Comparison of ENCODE assay signal across 21 cellular contexts in the genomic region with DNA sequence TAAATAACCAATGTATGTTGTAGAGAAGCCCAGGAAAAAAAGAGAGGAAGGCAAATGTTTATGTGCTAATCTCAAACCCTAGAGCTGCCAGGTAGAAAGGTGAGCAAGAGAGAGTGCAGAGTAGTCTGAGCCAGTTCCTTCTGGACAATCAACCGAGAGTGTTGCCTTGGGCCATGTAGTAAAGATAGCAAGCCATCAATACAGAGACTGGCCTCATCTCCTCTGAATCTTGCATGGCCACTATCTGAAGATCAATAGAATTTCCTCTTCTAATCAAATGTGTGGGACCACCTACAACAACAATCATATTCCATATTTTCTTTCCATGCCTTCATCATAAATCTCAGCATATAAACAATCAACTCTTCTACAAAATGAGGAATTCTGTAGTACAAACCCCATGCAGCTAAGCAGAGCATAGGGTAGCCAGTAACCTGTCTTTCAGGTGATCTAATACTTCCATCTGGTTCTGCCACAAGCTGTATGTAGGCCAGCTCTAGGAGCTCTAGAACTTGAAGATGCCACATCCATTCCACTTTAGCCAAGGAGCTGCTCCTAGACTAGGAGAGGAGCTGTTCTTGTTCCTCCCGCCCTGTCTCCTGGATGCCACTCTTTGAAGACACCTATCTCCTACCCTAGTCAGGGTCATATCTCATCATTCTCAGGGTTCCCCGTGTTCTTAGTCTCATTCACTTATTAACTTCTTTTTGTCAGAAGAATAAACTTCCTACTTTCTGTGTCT.
"Had no signal": no experiment of that assay in that cellular context is flagged by ENCODE, and none has a peak within 500 bp of the region (broad histone marks: within the 10 kb centered on the region; RNA-seq: fewer than 3 reads in every experiment).

No MANE protein-coding gene starts in this region.

- H3K36me3 Mint-ChIP-seq: stimulated activated effector memory CD8-positive, alpha-beta T cell treated with anti-CD3 and anti-CD28 coated beads, Interleukin-12 subunit alpha, Interleukin-12 subunit beta, amount 100 ng/mL, for 72 hours had no signal

- H3K4me3 ChIP-seq: esophagus squamous epithelium, gastroesophageal sphincter, left ventricle myocardium inferior, lung, ovary, tibial artery, upper lobe of right lung, vagina had no signal

- H3K4me1 ChIP-seq: gastroesophageal sphincter, left ventricle myocardium inferior, upper lobe of right lung had no signal

- H3K27me3 Mint-ChIP-seq: dendritic cell treated with granulocyte-macrophage colony-stimulating factor and Interleukin-4, amounts not matched to agents 40 ng/mL and 50 ng/mL, for 4 days had no signal

- H3K9me3 ChIP-seq: esophagus squamous epithelium, gastroesophageal sphincter, left ventricle myocardium inferior, ovary, tibial artery, upper lobe of right lung, vagina had no signal

- H3K36me3 ChIP-seq: esophagus squamous epithelium, gastroesophageal sphincter, left ventricle myocardium inferior, ovary, tibial artery, upper lobe of right lung, vagina had no signal

- H3K4me3 Mint-ChIP-seq: dendritic cell treated with granulocyte-macrophage colony-stimulating factor and Interleukin-4, amounts not matched to agents 40 ng/mL and 50 ng/mL, for 4 days; stimulated activated effector memory CD8-positive, alpha-beta T cell treated with anti-CD3 and anti-CD28 coated beads, Interleukin-12 subunit alpha, Interleukin-12 subunit beta, amount 100 ng/mL, for 72 hours had no signal

- H3K27ac ChIP-seq: esophagus squamous epithelium, gastroesophageal sphincter, left ventricle myocardium inferior, ovary, upper lobe of right lung, vagina had no signal

- FAIRE-seq: colon, keratinocyte had no signal

- DNase-seq: esophagus squamous epithelium; foreskin fibroblast; glutamatergic neuron; left ventricle myocardium inferior; mesenchymal stem cell; midbrain; nucleus accumbens; ovary; right cardiac atrium; stimulated activated CD4-positive, alpha-beta T cell treated with anti-CD3 and anti-CD28 coated beads, Interleukin-4, amount 100 ng/mL, for 1 hour; stimulated activated CD8-positive, alpha-beta memory T cell treated with anti-CD3 and anti-CD28 coated beads, Interleukin-4, amount 100 ng/mL, for 48 hours; stimulated activated naive CD8-positive, alpha-beta T cell treated with anti-CD3 and anti-CD28 coated beads, Interleukin-15, Interleukin-2, amounts not matched to agents 100 U/mL and 50 U/mL, for 24 hours; tibial artery; upper lobe of right lung had no signal

- H3K27ac Mint-ChIP-seq: dendritic cell treated with granulocyte-macrophage colony-stimulating factor and Interleukin-4, amounts not matched to agents 40 ng/mL and 50 ng/mL, for 4 days; stimulated activated effector memory CD8-positive, alpha-beta T cell treated with anti-CD3 and anti-CD28 coated beads, Interleukin-12 subunit alpha, Interleukin-12 subunit beta, amount 100 ng/mL, for 72 hours had no signal

- ATAC-seq: gastroesophageal sphincter; right cardiac atrium; stimulated activated effector memory CD8-positive, alpha-beta T cell treated with anti-CD3 and anti-CD28 coated beads, Interleukin-12 subunit alpha, Interleukin-12 subunit beta, amount 100 ng/mL, for 72 hours; stimulated activated naive CD8-positive, alpha-beta T cell treated with anti-CD3 and anti-CD28 coated beads, Interleukin-15, Interleukin-2, amounts not matched to agents 100 U/mL and 50 U/mL, for 24 hours; upper lobe of right lung had no signal

- H3K27me3 ChIP-seq: esophagus squamous epithelium, gastroesophageal sphincter, ovary, tibial artery, upper lobe of right lung, vagina had no signal
